In genomic region chr6:15744824-15745402, GRCh38 we compare ENCODE assay signal across 1 cellular context.
A peak's percentile ranks its signal among the peaks of the same experiment; 100 is the strongest.
TF ChIP-seq lines count a peak whose summit lies in the region.

No MANE protein-coding gene starts in this region.

TF ChIP-seq in K562, 482 proteins besides CTCF, POLR2A, EP300 and RAD21 (continued from another document):
- no peak for TF ChIP-seq ZNF592 (IDR thresholded peaks at IDR 0.05)
- TF ChIP-seq HOMEZ (CRISPR knock-in tag; IDR thresholded peaks at IDR 0.05) = no peak
- TF ChIP-seq CHD4 (IDR thresholded peaks at IDR 0.05; ENCODE audit: insufficient read depth, insufficient replicate concordance, low read depth, low read length, poor library complexity, severe bottlenecking) = no peak
- TF ChIP-seq ZNF766 (CRISPR knock-in tag; conservative IDR thresholded peaks at IDR 0.05) = peak; percentile 77
- TF ChIP-seq ZNF408 (CRISPR knock-in tag; IDR thresholded peaks at IDR 0.05; ENCODE audit: low read depth) = no peak
- TF ChIP-seq CHAMP1 (IDR thresholded peaks at IDR 0.05) = peak; percentile 87
- TF ChIP-seq EHMT2 (IDR thresholded peaks at IDR 0.05) = peak; percentile 25; the same call in 1 of the 2 replicates
TF ChIP-seq in K562: peak in this region for 7.
